In genomic region chr7:106064329-106064728, GRCh38 we compare ENCODE assay signal across 7 cellular contexts. TPM values are rescaled to one million over a fixed set of nuclear protein-coding genes. Genes with fewer than 3 reads are reported as not detected.
A peak's percentile ranks its signal among the peaks of the same experiment; 100 is the strongest.
DNase-seq lines count a peak whose midpoint lies in the region; ATAC-seq and TF ChIP-seq lines count a peak whose summit lies in the region.

No MANE protein-coding gene starts in this region.

- intact Hi-C loops in right lobe of liver (cut with DNase I) (no loop called here), testis (cut with DNase I; ENCODE audit: low total_unique reads) (no loop called here)

- no peaks in the 10 kb centered on the region for H3K79me2 ChIP-seq in SK-N-SH (ENCODE audit: insufficient read depth)

- CTCF ChIA-PET in SK-N-SH (lab: Yijun Ruan, JAX): interaction anchor here (0.7 to 2.8 kb wide), 5 partner anchors 22 to 112 kb away, joined by 3 to 20 read pairs (median 5); no protein-coding TSS in a partner anchor

- H3K4me1 ChIP-seq in SK-N-SH (ENCODE audit: control insufficient read depth in 1 of 2, insufficient read depth in 2 of 2, low read depth in 1 of 2, low read length in 1 of 2) (peaks cover 27 to 57% of the 10 kb centered on the region in 2 experiments), right lobe of liver (peaks cover 0 to 10% (median 5%) of the 10 kb centered on the region in 4 donors), testis (peaks cover 21% of the 10 kb centered on the region)

- H3K9me3 ChIP-seq in SK-N-SH (no peaks in the 10 kb centered on the region), right lobe of liver (no peaks in the 10 kb centered on the region), testis (no peaks in the 10 kb centered on the region)

- TF ChIP-seq CTCF in SK-N-SH (IDR thresholded peaks at IDR 0.05) (no peak), right lobe of liver (IDR thresholded peaks at IDR 0.05) (no peak), testis (IDR thresholded peaks at IDR 0.05) (no peak)

- H2AFZ ChIP-seq in SK-N-SH (ENCODE audit: low read depth): no peak overlapping the region; the same call in 1 of the 2 replicates

- no peaks in the 10 kb centered on the region for H3K9me2 ChIP-seq in SK-N-SH

- H3K36me3 ChIP-seq in SK-N-SH (replicated peaks in 1 of 2; ENCODE audit: control insufficient read depth in 1 of 2, insufficient read depth in 2 of 2, low read length in 1 of 2) (no peaks in the 10 kb centered on the region), right lobe of liver (no peaks in the 10 kb centered on the region), testis (ENCODE audit: low read depth, missing control alignments) (no peaks in the 10 kb centered on the region)

- H3K9ac ChIP-seq in SK-N-SH: no peak overlapping the region

- no peak overlapping the region for H3K4me3 ChIP-seq in SK-N-SH (ENCODE audit: low read depth in 2 of 2, low read length in 1 of 2)
- no peak overlapping the region for H3K4me3 ChIP-seq in right lobe of liver
- H3K4me3 ChIP-seq in testis: no peak overlapping the region

- H3K27me3 ChIP-seq in SK-N-SH (ENCODE audit: insufficient read depth) (no peaks in the 10 kb centered on the region), right lobe of liver (no peaks in the 10 kb centered on the region), testis (no peaks in the 10 kb centered on the region)

- H3K27ac ChIP-seq in SK-N-SH (ENCODE audit: low read depth in 2 of 2, low read length in 1 of 2) (peak overlapping the region; percentile 87 to 88), right lobe of liver (peak overlapping the region; percentile 81 to 93 (median 86)), testis (peak overlapping the region; percentile 25 to 72)

- peaks cover 8% of the 10 kb centered on the region for H3F3A ChIP-seq in SK-N-SH (replicated peaks; ENCODE audit: insufficient read depth)

- DNase-seq in LHCN-M2 (ENCODE audit: low read depth) (peak; percentile 44), SK-N-SH (peak; percentile 35), right lobe of liver (no peak), testis (no peak), cortex of kidney (lab: John Stamatoyannopoulos, UW) (no peak)

- no peak for TF ChIP-seq POLR2A in right lobe of liver (IDR thresholded peaks at IDR 0.05)
- no peak for TF ChIP-seq POLR2A in testis (IDR thresholded peaks at IDR 0.05)

- no peak for TF ChIP-seq EP300 in SK-N-SH (IDR thresholded peaks at IDR 0.05; ENCODE audit: borderline replicate concordance in 1 of 2, low read depth in 1 of 2, low read length in 1 of 2)

- no peak for TF ChIP-seq RAD21 in SK-N-SH (IDR thresholded peaks at IDR 0.05; ENCODE audit: low read length)

- no peaks in the 10 kb centered on the region for H4K20me1 ChIP-seq in SK-N-SH (ENCODE audit: insufficient read depth)

- POLR2A ChIA-PET in SK-N-SH (lab: Yijun Ruan, JAX): interaction anchor here (1.0 kb wide), 1 partner anchor 48 kb away, joined by 6 read pairs; the partner anchor contains the start of gene SYPL1

- 77% methylated on average over 3 of the region's 9 CpGs for WGBS in SK-N-SH (ENCODE audit: low lambda C conversion rate)
- WGBS in right lobe of liver (ENCODE audit: insufficient coverage, low coverage, low lambda C conversion rate, missing lambda C conversion rate): 100% methylated on average over 2 of the region's 9 CpGs
- 83 to 86% methylated on average over 9 of the region's 9 CpGs for WGBS in testis, 2 donors

- ATAC-seq in right lobe of liver: no peak
- no peak for ATAC-seq in HG03342 (IDR thresholded peaks at IDR 0.05; ENCODE audit: unreplicated experiment)
- ATAC-seq in HG03097 (IDR thresholded peaks at IDR 0.05; ENCODE audit: low FRiP score, unreplicated experiment): no peak

- H3K4me2 ChIP-seq in SK-N-SH: peak overlapping the region; percentile 75; the same call in 1 of the 2 replicates

TF ChIP-seq in SK-N-SH, 30 proteins besides CTCF, POLR2A, EP300 and RAD21:
- TF ChIP-seq NRF1 (IDR thresholded peaks at IDR 0.05; ENCODE audit: low read depth, low read length): no peak
- no peak for TF ChIP-seq FOSL2 (IDR thresholded peaks at IDR 0.05; ENCODE audit: borderline replicate concordance, low read depth)
- no peak for TF ChIP-seq MAX (IDR thresholded peaks at IDR 0.05; ENCODE audit: low read depth)
- no peak for TF ChIP-seq PBX3 (IDR thresholded peaks at IDR 0.05)
- no peak for TF ChIP-seq MXI1 (IDR thresholded peaks at IDR 0.05; ENCODE audit: low read depth, low read length)
- TF ChIP-seq USF1 (IDR thresholded peaks at IDR 0.05; ENCODE audit: borderline replicate concordance, low read depth): no peak
- TF ChIP-seq EZH2phosphoT487 (IDR thresholded peaks at IDR 0.05; ENCODE audit: borderline replicate concordance, low read depth): no peak
- no peak for TF ChIP-seq IRF3 (IDR thresholded peaks at IDR 0.05; ENCODE audit: low read depth, low read length)
- TF ChIP-seq JUND (IDR thresholded peaks at IDR 0.05): no peak
- TF ChIP-seq RFX5 (IDR thresholded peaks at IDR 0.05; ENCODE audit: low read length): no peak
- TF ChIP-seq ELF1 (IDR thresholded peaks at IDR 0.05): no peak
- TF ChIP-seq GABPA (IDR thresholded peaks at IDR 0.05; ENCODE audit: low read depth): no peak
- no peak for TF ChIP-seq FOXM1 (IDR thresholded peaks at IDR 0.05; ENCODE audit: low read depth)
- TF ChIP-seq MEF2A (IDR thresholded peaks at IDR 0.05; ENCODE audit: borderline replicate concordance, low read depth): no peak
TF ChIP-seq in SK-N-SH: peak in this region for 0.

RNA-seq across cellular contexts. Expression of gene SYPL1, which starts 47.8 kb away (rescaled TPM):
- total RNA-seq in LHCN-M2 (2014; rRNA removed): 79.5 and 88.1 TPM in 2 replicates
- polyA plus RNA-seq in LHCN-M2 (2012): 74.4 TPM
- 72.4 and 98.7 TPM in 2 replicates for polyA plus RNA-seq in SK-N-SH (2012; rRNA removed)
- polyA plus RNA-seq in SK-N-SH (2012; cell fraction: cytosol; rRNA removed): 120 and 138 TPM in 2 replicates
- 14.7 and 39.4 TPM in 2 replicates for polyA plus RNA-seq in SK-N-SH (2012; cell fraction: nucleus; rRNA removed)
- 10 to 100 TPM; 29.5 to 43.0 (median 37.1) TPM for total RNA-seq in right lobe of liver
- 100 to 1,000 TPM in 1 of 2 donors, 10 to 100 TPM in 1; 100.0 to 116 TPM for total RNA-seq in testis
- 209 TPM for polyA plus RNA-seq in testis (ENCODE audit: insufficient read depth, low read depth, low replicate concordance)

Comparison
In these comparisons a context has a peak if more than half of its experiments do, and no peak if none do; other contexts are left out.
1. DNase-seq: peak in LHCN-M2 (single experiment) and SK-N-SH (single experiment); none in right lobe of liver (0 of 3), testis (single experiment) and cortex of kidney (single experiment).
2. Peak in every context shown above with its lines, with median percentiles within 50 percentile points of each other: H3K27ac ChIP-seq.